17 cellular contexts compared by ENCODE assay signal in genomic region chr19:35116085-35116801, GRCh38. TPM values are rescaled to one million over a fixed set of nuclear protein-coding genes. Genes with fewer than 3 reads are reported as not detected.
A peak's percentile ranks its signal among the peaks of the same experiment; 100 is the strongest.
DNase-seq lines count a peak whose midpoint lies in the region; FAIRE-seq lines count a peak whose summit lies in the region.
"Had no signal": no experiment of that assay in that cellular context is flagged by ENCODE, and none has a peak within 500 bp of the region (broad histone marks: within the 10 kb centered on the region; RNA-seq: fewer than 3 reads in every experiment).

No MANE protein-coding gene starts in this region.

- H3K27ac ChIP-seq in cingulate gyrus (ENCODE audit: low read depth, low read length) (peak overlapping the region; percentile 97), mucosa of rectum (ENCODE audit: low read depth in 2 of 2, low read length in 2 of 2) (peak overlapping the region; percentile 99 to 100), SJCRH30 (no peak overlapping the region)
- H3K27ac ChIP-seq: cardiac muscle cell had no signal

- H3K4me3 ChIP-seq in mucosa of rectum (ENCODE audit: low read length in 2 of 2) (peak overlapping the region; percentile 94 to 97), SJCRH30 (no peak overlapping the region)
- H3K4me3 ChIP-seq: cardiac muscle cell had no signal

- DNase-seq in NCI-H345 (lab: John Stamatoyannopoulos, UW) (peak; percentile 13), NCI-H345 treated with DMSO at 0.1 percent for 48 hours (lab: John Stamatoyannopoulos, UW; ENCODE audit: unreplicated experiment) (no peak), urothelium cell line (ENCODE audit: low spot score) (no peak), DMS79 (lab: John Stamatoyannopoulos, UW) (no peak), SJCRH30 (no peak), hepatic stellate cell (ENCODE audit: low spot score) (no peak)
- DNase-seq: activated CD4-positive, alpha-beta T cell treated with anti-CD3 and anti-CD28 coated beads, Interleukin-2, amount 50 U/mL, for 1 hour; DND-41; kidney; NCI-H774; stimulated activated naive CD4-positive, alpha-beta T cell treated with Interleukin-2 at 50 U/mL for 16 hours; SW 1271 had no signal

- H3K9me3 ChIP-seq in mucosa of rectum (ENCODE audit: control insufficient read depth in 2 of 2, low read length in 2 of 2) (no peaks in the 10 kb centered on the region), SJCRH30 (replicated peaks) (no peaks in the 10 kb centered on the region)

- FAIRE-seq in urothelium cell line (lab: Jason Lieb, UNC): peak; percentile 17
- FAIRE-seq: kidney had no signal

- H3K36me3 ChIP-seq in mucosa of rectum (ENCODE audit: control insufficient read depth in 2 of 2, insufficient read depth in 2 of 2, low read length in 2 of 2): peaks cover 10 to 22% of the 10 kb centered on the region in 2 donors
- no peaks in the 10 kb centered on the region for H3K36me3 ChIP-seq in SJCRH30
- H3K36me3 ChIP-seq: cardiac muscle cell had no signal

- H3K9ac ChIP-seq in mucosa of rectum (ENCODE audit: low read depth in 1 of 2, low read length in 2 of 2): peak overlapping the region; percentile 98 to 100

- H3K27me3 ChIP-seq in mucosa of rectum (ENCODE audit: control insufficient read depth in 2 of 2, insufficient read depth in 2 of 2, low read length in 2 of 2) (no peaks in the 10 kb centered on the region), SJCRH30 (peaks cover 6% of the 10 kb centered on the region)
- H3K27me3 ChIP-seq: cardiac muscle cell had no signal

- H3K4me1 ChIP-seq in mucosa of rectum (ENCODE audit: control insufficient read depth in 2 of 2, insufficient read depth in 2 of 2, low read length in 2 of 2) (peaks cover 25 to 26% of the 10 kb centered on the region in 2 donors), SJCRH30 (no peaks in the 10 kb centered on the region)

RNA-seq across cellular contexts. Expression of gene FXYD3, which starts 0.6 kb away (rescaled TPM):
- not detected in 2 replicates for total RNA-seq in SJCRH30 (2014; rRNA removed; shearing (Covaris generic))
- total RNA-seq: cardiac muscle cell had no signal

RNA-seq across cellular contexts. Expression of gene LGI4, which starts 18.6 kb away (rescaled TPM):
- total RNA-seq in SJCRH30 (2014; rRNA removed; shearing (Covaris generic)): not detected in 2 replicates
- total RNA-seq: M059J had no signal

RNA-seq across cellular contexts. Expression of gene FXYD1, which starts 22.4 kb away (rescaled TPM):
- total RNA-seq in SJCRH30 (2014; rRNA removed; shearing (Covaris generic)): not detected in 2 replicates
- total RNA-seq: M059J had no signal

RNA-seq across cellular contexts. Expression of gene FXYD7, which starts 26.8 kb away (rescaled TPM):
- not detected in 2 replicates for total RNA-seq in SJCRH30 (2014; rRNA removed; shearing (Covaris generic))
- total RNA-seq: M059J, omental fat pad had no signal

RNA-seq across cellular contexts. Expression of gene FXYD5, which starts 38.3 kb away (rescaled TPM):
- 4.0 and 6.6 TPM in 2 replicates for total RNA-seq in SJCRH30 (2014; rRNA removed; shearing (Covaris generic))
